Comparison of ENCODE assay signal across 3 cellular contexts in the genomic region with DNA sequence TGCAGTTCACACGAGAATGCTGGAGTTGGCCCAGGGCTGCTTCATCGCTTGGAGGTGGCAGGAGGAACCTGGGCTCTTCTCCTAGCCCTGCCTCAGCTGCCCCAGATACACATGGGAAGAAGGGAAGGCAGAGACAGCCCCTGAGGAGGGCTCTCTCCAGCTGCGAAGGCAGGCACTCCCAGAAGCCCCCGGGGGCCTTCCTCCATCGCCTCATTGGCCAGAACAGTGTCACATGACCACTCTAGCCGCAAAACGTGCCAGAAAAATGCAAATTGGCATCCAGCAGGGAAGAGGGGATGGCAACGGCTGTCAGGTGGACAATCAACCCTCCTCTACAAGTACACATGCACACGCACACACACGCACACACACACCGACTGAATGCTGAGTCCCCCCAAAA.
A peak's percentile ranks its signal among the peaks of the same experiment; 100 is the strongest.
TF ChIP-seq lines count a peak whose summit lies in the region.

No MANE protein-coding gene starts in this region.

TF ChIP-seq in A549, 52 proteins besides CTCF, POLR2A, EP300 and RAD21 (continued from another document):
- no peak for TF ChIP-seq SREBF2 (IDR thresholded peaks at IDR 0.05)
TF ChIP-seq in A549: peak in this region for 1.

TF ChIP-seq in WTC11, 78 proteins besides CTCF, POLR2A, EP300 and RAD21 (continued from another document):
- TF ChIP-seq, protein P1, sequence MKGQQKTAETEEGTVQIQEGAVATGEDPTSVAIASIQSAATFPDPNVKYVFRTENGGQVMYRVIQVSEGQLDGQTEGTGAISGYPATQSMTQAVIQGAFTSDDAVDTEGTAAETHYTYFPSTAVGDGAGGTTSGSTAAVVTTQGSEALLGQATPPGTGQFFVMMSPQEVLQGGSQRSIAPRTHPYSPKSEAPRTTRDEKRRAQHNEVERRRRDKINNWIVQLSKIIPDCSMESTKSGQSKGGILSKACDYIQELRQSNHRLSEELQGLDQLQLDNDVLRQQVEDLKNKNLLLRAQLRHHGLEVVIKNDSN (CRISPR knock-in tag; IDR thresholded peaks at IDR 0.05), result peak; percentile 59; the same call in 1 of the 2 replicates
- TF ChIP-seq, protein P2, sequence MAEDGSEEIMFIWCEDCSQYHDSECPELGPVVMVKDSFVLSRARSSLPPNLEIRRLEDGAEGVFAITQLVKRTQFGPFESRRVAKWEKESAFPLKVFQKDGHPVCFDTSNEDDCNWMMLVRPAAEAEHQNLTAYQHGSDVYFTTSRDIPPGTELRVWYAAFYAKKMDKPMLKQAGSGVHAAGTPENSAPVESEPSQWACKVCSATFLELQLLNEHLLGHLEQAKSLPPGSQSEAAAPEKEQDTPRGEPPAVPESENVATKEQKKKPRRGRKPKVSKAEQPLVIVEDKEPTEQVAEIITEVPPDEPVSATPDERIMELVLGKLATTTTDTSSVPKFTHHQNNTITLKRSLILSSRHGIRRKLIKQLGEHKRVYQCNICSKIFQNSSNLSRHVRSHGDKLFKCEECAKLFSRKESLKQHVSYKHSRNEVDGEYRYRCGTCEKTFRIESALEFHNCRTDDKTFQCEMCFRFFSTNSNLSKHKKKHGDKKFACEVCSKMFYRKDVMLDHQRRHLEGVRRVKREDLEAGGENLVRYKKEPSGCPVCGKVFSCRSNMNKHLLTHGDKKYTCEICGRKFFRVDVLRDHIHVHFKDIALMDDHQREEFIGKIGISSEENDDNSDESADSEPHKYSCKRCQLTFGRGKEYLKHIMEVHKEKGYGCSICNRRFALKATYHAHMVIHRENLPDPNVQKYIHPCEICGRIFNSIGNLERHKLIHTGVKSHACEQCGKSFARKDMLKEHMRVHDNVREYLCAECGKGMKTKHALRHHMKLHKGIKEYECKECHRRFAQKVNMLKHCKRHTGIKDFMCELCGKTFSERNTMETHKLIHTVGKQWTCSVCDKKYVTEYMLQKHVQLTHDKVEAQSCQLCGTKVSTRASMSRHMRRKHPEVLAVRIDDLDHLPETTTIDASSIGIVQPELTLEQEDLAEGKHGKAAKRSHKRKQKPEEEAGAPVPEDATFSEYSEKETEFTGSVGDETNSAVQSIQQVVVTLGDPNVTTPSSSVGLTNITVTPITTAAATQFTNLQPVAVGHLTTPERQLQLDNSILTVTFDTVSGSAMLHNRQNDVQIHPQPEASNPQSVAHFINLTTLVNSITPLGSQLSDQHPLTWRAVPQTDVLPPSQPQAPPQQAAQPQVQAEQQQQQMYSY (CRISPR knock-in tag; IDR thresholded peaks at IDR 0.05), result no peak
- TF ChIP-seq NFYB (CRISPR knock-in tag; conservative IDR thresholded peaks at IDR 0.05; ENCODE audit: low read depth) (peak; percentile 75), GABPB1 (CRISPR knock-in tag; IDR thresholded peaks at IDR 0.05) (no peak), ZNF416 (CRISPR knock-in tag; IDR thresholded peaks at IDR 0.05) (no peak), FOXP1 (CRISPR knock-in tag; IDR thresholded peaks at IDR 0.05; ENCODE audit: borderline replicate concordance) (no peak)
- TF ChIP-seq, protein P3, sequence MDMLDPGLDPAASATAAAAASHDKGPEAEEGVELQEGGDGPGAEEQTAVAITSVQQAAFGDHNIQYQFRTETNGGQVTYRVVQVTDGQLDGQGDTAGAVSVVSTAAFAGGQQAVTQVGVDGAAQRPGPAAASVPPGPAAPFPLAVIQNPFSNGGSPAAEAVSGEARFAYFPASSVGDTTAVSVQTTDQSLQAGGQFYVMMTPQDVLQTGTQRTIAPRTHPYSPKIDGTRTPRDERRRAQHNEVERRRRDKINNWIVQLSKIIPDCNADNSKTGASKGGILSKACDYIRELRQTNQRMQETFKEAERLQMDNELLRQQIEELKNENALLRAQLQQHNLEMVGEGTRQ (CRISPR knock-in tag; IDR thresholded peaks at IDR 0.05), result peak; percentile 81

TF ChIP-seq in SK-N-SH, 30 proteins besides CTCF, POLR2A, EP300 and RAD21 (continued from another document):
- TF ChIP-seq NRF1 (IDR thresholded peaks at IDR 0.05; ENCODE audit: low read depth, low read length) (no peak), RFX5 (IDR thresholded peaks at IDR 0.05; ENCODE audit: low read length) (no peak), YY1 (IDR thresholded peaks at IDR 0.05; ENCODE audit: low read depth) (no peak), FOXJ3 (CRISPR knock-in tag; IDR thresholded peaks at IDR 0.05) (no peak), TCF12 (IDR thresholded peaks at IDR 0.05) (no peak), RXRA (IDR thresholded peaks at IDR 0.05; ENCODE audit: borderline replicate concordance, low read depth) (no peak), ELF1 (IDR thresholded peaks at IDR 0.05) (no peak), CHD2 (IDR thresholded peaks at IDR 0.05; ENCODE audit: low read length, partially characterized antibody) (no peak), GABPA (IDR thresholded peaks at IDR 0.05; ENCODE audit: low read depth) (no peak), MXI1 (IDR thresholded peaks at IDR 0.05; ENCODE audit: low read depth, low read length) (no peak)
- TF ChIP-seq, protein P4, sequence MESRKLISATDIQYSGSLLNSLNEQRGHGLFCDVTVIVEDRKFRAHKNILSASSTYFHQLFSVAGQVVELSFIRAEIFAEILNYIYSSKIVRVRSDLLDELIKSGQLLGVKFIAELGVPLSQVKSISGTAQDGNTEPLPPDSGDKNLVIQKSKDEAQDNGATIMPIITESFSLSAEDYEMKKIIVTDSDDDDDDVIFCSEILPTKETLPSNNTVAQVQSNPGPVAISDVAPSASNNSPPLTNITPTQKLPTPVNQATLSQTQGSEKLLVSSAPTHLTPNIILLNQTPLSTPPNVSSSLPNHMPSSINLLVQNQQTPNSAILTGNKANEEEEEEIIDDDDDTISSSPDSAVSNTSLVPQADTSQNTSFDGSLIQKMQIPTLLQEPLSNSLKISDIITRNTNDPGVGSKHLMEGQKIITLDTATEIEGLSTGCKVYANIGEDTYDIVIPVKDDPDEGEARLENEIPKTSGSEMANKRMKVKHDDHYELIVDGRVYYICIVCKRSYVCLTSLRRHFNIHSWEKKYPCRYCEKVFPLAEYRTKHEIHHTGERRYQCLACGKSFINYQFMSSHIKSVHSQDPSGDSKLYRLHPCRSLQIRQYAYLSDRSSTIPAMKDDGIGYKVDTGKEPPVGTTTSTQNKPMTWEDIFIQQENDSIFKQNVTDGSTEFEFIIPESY (IDR thresholded peaks at IDR 0.05; ENCODE audit: borderline replicate concordance, low read depth), result no peak
- TF ChIP-seq, protein P3 (IDR thresholded peaks at IDR 0.05; ENCODE audit: borderline replicate concordance, low read depth, low read length), result no peak
- TF ChIP-seq, protein P5, sequence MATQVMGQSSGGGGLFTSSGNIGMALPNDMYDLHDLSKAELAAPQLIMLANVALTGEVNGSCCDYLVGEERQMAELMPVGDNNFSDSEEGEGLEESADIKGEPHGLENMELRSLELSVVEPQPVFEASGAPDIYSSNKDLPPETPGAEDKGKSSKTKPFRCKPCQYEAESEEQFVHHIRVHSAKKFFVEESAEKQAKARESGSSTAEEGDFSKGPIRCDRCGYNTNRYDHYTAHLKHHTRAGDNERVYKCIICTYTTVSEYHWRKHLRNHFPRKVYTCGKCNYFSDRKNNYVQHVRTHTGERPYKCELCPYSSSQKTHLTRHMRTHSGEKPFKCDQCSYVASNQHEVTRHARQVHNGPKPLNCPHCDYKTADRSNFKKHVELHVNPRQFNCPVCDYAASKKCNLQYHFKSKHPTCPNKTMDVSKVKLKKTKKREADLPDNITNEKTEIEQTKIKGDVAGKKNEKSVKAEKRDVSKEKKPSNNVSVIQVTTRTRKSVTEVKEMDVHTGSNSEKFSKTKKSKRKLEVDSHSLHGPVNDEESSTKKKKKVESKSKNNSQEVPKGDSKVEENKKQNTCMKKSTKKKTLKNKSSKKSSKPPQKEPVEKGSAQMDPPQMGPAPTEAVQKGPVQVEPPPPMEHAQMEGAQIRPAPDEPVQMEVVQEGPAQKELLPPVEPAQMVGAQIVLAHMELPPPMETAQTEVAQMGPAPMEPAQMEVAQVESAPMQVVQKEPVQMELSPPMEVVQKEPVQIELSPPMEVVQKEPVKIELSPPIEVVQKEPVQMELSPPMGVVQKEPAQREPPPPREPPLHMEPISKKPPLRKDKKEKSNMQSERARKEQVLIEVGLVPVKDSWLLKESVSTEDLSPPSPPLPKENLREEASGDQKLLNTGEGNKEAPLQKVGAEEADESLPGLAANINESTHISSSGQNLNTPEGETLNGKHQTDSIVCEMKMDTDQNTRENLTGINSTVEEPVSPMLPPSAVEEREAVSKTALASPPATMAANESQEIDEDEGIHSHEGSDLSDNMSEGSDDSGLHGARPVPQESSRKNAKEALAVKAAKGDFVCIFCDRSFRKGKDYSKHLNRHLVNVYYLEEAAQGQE (IDR thresholded peaks at IDR 0.05; ENCODE audit: low read depth, low read length), result no peak
